Comparison of ENCODE assay signal across 1 cellular context in genomic region chr22:50138988-50139387, GRCh38.
TF ChIP-seq lines count a peak whose summit lies in the region.

No MANE protein-coding gene starts in this region.

TF ChIP-seq in HepG2, 621 proteins besides CTCF, POLR2A, EP300 and RAD21 (continues in another document):
- no peak for TF ChIP-seq MXI1 (IDR thresholded peaks at IDR 0.05; ENCODE audit: borderline replicate concordance, low read depth, low read length)
- peak; percentile 13; the same call in 1 of the 2 replicates for TF ChIP-seq HNF4G (IDR thresholded peaks at IDR 0.05; ENCODE audit: borderline replicate concordance, low read depth, low read length)
- no peak for TF ChIP-seq HNF4G (CRISPR knock-in tag; IDR thresholded peaks at IDR 0.05; ENCODE audit: borderline replicate concordance, low read depth)
- peak; percentile 34; the same call in 1 of the 2 replicates for TF ChIP-seq ETV5 (CRISPR knock-in tag; IDR thresholded peaks at IDR 0.05; ENCODE audit: borderline replicate concordance)
- TF ChIP-seq MLX (CRISPR knock-in tag; IDR thresholded peaks at IDR 0.05) = peak; percentile 54; the same call in 1 of the 2 replicates
- no peak for TF ChIP-seq TARDBP (CRISPR knock-in tag; IDR thresholded peaks at IDR 0.05)
- TF ChIP-seq PRMT3 (CRISPR knock-in tag; IDR thresholded peaks at IDR 0.05; ENCODE audit: borderline replicate concordance, low read depth) = no peak
- TF ChIP-seq NCOR1 (IDR thresholded peaks at IDR 0.05; ENCODE audit: borderline replicate concordance, low read length) = peak; percentile 46; the same call in 1 of the 2 replicates
- peak; percentile 60; the same call in 1 of the 2 replicates for TF ChIP-seq ARNTL (CRISPR knock-in tag; IDR thresholded peaks at IDR 0.05)
- TF ChIP-seq ZFP37 (CRISPR knock-in tag; IDR thresholded peaks at IDR 0.05; ENCODE audit: borderline replicate concordance) = no peak
- TF ChIP-seq ZNF747 (CRISPR knock-in tag; IDR thresholded peaks at IDR 0.05; ENCODE audit: borderline replicate concordance) = 0 out of 2 replicates have a peak, but pooled peaks have one; percentile 35
- no peak for TF ChIP-seq ZNF138 (CRISPR knock-in tag; IDR thresholded peaks at IDR 0.05; ENCODE audit: low read depth)
- no peak for TF ChIP-seq RXRA (CRISPR knock-in tag; IDR thresholded peaks at IDR 0.05)
- TF ChIP-seq BRCA1 (CRISPR knock-in tag; IDR thresholded peaks at IDR 0.05) = no peak
- TF ChIP-seq SRSF9 (IDR thresholded peaks at IDR 0.05; ENCODE audit: borderline replicate concordance, insufficient read depth, low read depth, low read length, poor library complexity, severe bottlenecking) = no peak
- no peak for TF ChIP-seq PBX3 (CRISPR knock-in tag; IDR thresholded peaks at IDR 0.05; ENCODE audit: borderline replicate concordance)
- TF ChIP-seq MAX (IDR thresholded peaks at IDR 0.05) = peak; percentile 43; the same call in 1 of the 2 replicates
- TF ChIP-seq HMG20B (CRISPR knock-in tag; conservative IDR thresholded peaks at IDR 0.05) = no peak
- 0 out of 2 replicates have a peak, but pooled peaks have one; percentile 40 for TF ChIP-seq HDAC1 (CRISPR knock-in tag; IDR thresholded peaks at IDR 0.05)
- TF ChIP-seq GATA4 (IDR thresholded peaks at IDR 0.05; ENCODE audit: borderline replicate concordance, low read depth) = no peak
- TF ChIP-seq NRL (CRISPR knock-in tag; IDR thresholded peaks at IDR 0.05; ENCODE audit: borderline replicate concordance) = no peak
- no peak for TF ChIP-seq SOX6 (IDR thresholded peaks at IDR 0.05)
- TF ChIP-seq SOX6 (CRISPR knock-in tag; IDR thresholded peaks at IDR 0.05) = peak; percentile 21; the same call in 1 of the 2 replicates
- TF ChIP-seq BCL6 (CRISPR knock-in tag; IDR thresholded peaks at IDR 0.05) = peak; percentile 48
- no peak for TF ChIP-seq NFE2L1 (CRISPR knock-in tag; IDR thresholded peaks at IDR 0.05; ENCODE audit: borderline replicate concordance)
- no peak for TF ChIP-seq PHF20 (CRISPR knock-in tag; IDR thresholded peaks at IDR 0.05)
- no peak for TF ChIP-seq USF2 (IDR thresholded peaks at IDR 0.05; ENCODE audit: low read depth, low read length)
- TF ChIP-seq USF2 (CRISPR knock-in tag; IDR thresholded peaks at IDR 0.05; ENCODE audit: borderline replicate concordance) = peak; percentile 54; the same call in 1 of the 2 replicates
- TF ChIP-seq HDAC2 (CRISPR knock-in tag; IDR thresholded peaks at IDR 0.05) = peak; percentile 23; the same call in 1 of the 2 replicates
- no peak for TF ChIP-seq ZFY (CRISPR knock-in tag; IDR thresholded peaks at IDR 0.05)
- no peak for TF ChIP-seq ZNF879 (CRISPR knock-in tag; IDR thresholded peaks at IDR 0.05)
- TF ChIP-seq ZNF253 (CRISPR knock-in tag; IDR thresholded peaks at IDR 0.05; ENCODE audit: borderline replicate concordance) = no peak
- TF ChIP-seq SALL1 (CRISPR knock-in tag; IDR thresholded peaks at IDR 0.05) = peak; percentile 40; the same call in 1 of the 2 replicates
- no peak for TF ChIP-seq SOX13 (IDR thresholded peaks at IDR 0.05)
- TF ChIP-seq SOX13 (CRISPR knock-in tag; conservative IDR thresholded peaks at IDR 0.05 in 1 of 2, IDR thresholded peaks at IDR 0.05 in 1 of 2) = peak in 1 of 2 experiments; percentile 60; a peak in 1 of 4 replicates
- peak; percentile 37; the same call in 1 of the 2 replicates for TF ChIP-seq GATAD2A (CRISPR knock-in tag; IDR thresholded peaks at IDR 0.05)
- TF ChIP-seq THRA (CRISPR knock-in tag; IDR thresholded peaks at IDR 0.05; ENCODE audit: borderline replicate concordance) = 0 out of 2 replicates have a peak, but pooled peaks have one; percentile 19
- TF ChIP-seq FOSL1 (CRISPR knock-in tag; IDR thresholded peaks at IDR 0.05; ENCODE audit: borderline replicate concordance) = no peak
- TF ChIP-seq CBX1 (IDR thresholded peaks at IDR 0.05; ENCODE audit: low read depth) = no peak
- TF ChIP-seq DMAP1 (CRISPR knock-in tag; IDR thresholded peaks at IDR 0.05) = no peak; the same call in 1 of the 2 replicates
- no peak for TF ChIP-seq SRSF1 (optimal IDR thresholded peaks at IDR 0.05; ENCODE audit: low read depth, low read length)
- no peak for TF ChIP-seq SNRNP70 (IDR thresholded peaks at IDR 0.05; ENCODE audit: low read depth, low read length)
- peak; percentile 41; the same call in 1 of the 2 replicates for TF ChIP-seq SOX5 (CRISPR knock-in tag; IDR thresholded peaks at IDR 0.05; ENCODE audit: borderline replicate concordance)
- peak; percentile 73 for TF ChIP-seq BHLHE40 (IDR thresholded peaks at IDR 0.05; ENCODE audit: low read length)
- peak; percentile 29 for TF ChIP-seq ZEB1 (IDR thresholded peaks at IDR 0.05; ENCODE audit: insufficient replicate concordance, low read depth)
- TF ChIP-seq ZNF576 (CRISPR knock-in tag; IDR thresholded peaks at IDR 0.05) = no peak
- no peak for TF ChIP-seq FOXP4 (CRISPR knock-in tag; IDR thresholded peaks at IDR 0.05)
- no peak for TF ChIP-seq ZNF512 (CRISPR knock-in tag; IDR thresholded peaks at IDR 0.05)
- TF ChIP-seq FOXP1 (IDR thresholded peaks at IDR 0.05) = no peak
- TF ChIP-seq FOXP1 (CRISPR knock-in tag; IDR thresholded peaks at IDR 0.05) = peak; percentile 15; the same call in 1 of the 2 replicates
- TF ChIP-seq CC2D1A (CRISPR knock-in tag; IDR thresholded peaks at IDR 0.05) = no peak
- no peak for TF ChIP-seq HCFC1 (IDR thresholded peaks at IDR 0.05; ENCODE audit: low read depth, low read length)
- no peak for TF ChIP-seq STAT6 (CRISPR knock-in tag; IDR thresholded peaks at IDR 0.05; ENCODE audit: borderline replicate concordance)
- TF ChIP-seq CERS6 (CRISPR knock-in tag; IDR thresholded peaks at IDR 0.05) = no peak
- no peak for TF ChIP-seq ZNF501 (CRISPR knock-in tag; IDR thresholded peaks at IDR 0.05)
- TF ChIP-seq ZNF792 (CRISPR knock-in tag; IDR thresholded peaks at IDR 0.05) = no peak
